In genomic region chr9:93574091-93574899, GRCh38 we compare ENCODE assay signal across 14 cellular contexts. TPM values are rescaled to one million over a fixed set of nuclear protein-coding genes. Genes with fewer than 3 reads are reported as not detected.
DNase-seq lines count a peak whose midpoint lies in the region; ATAC-seq and TF ChIP-seq lines count a peak whose summit lies in the region.
"Had no signal": no experiment of that assay in that cellular context is flagged by ENCODE, and none has a peak within 500 bp of the region (broad histone marks: within the 10 kb centered on the region; RNA-seq: fewer than 3 reads in every experiment).

No MANE protein-coding gene starts in this region.

- H3K4me1 ChIP-seq in A673 (ENCODE audit: insufficient read depth, low read length, poor library complexity, severe bottlenecking): peaks cover 19% of the 10 kb centered on the region
- peaks cover 33% of the 10 kb centered on the region for H3K4me1 ChIP-seq in CD4-positive, alpha-beta memory T cell (ENCODE audit: insufficient read depth, low read length)

- no peak for ATAC-seq in activated T-helper 17 cell treated with anti-CD3 and anti-CD28 coated beads, Interleukin-2, amount 50 U/mL, for 72 hours (replicated peaks)

- H3K4me3 ChIP-seq in A673 (ENCODE audit: low read depth, low read length, poor library complexity, severe bottlenecking): no peak overlapping the region
- H3K4me3 ChIP-seq in CD4-positive, alpha-beta memory T cell (ENCODE audit: low read length in 2 of 2): no peak overlapping the region

- POLR2A ChIA-PET in A673 (lab: Charles Lee; ENCODE audit: low non-redundant PET): no interaction called here
- POLR2A ChIA-PET in CD4-positive, alpha-beta memory T cell (lab: Charles Lee; ENCODE audit: partially characterized antibody): interaction anchor here (0.6 to 3.8 kb wide), 3 partner anchors 8 to 906 kb away, joined by 4 to 62 read pairs (median 7); partner anchors contain the start of gene FAM120AOS

- H3K36me3 Mint-ChIP-seq in CD4-positive, alpha-beta memory T cell: peaks cover 0 to 6% of the 10 kb centered on the region in 2 donors
- no peaks in the 10 kb centered on the region for H3K36me3 Mint-ChIP-seq in activated T-helper 17 cell treated with anti-CD3 and anti-CD28 coated beads, Interleukin-2, amount 50 U/mL, for 72 hours (ENCODE audit: low read depth)
- H3K36me3 Mint-ChIP-seq in nephron (ENCODE audit: low read depth): peaks cover 18% of the 10 kb centered on the region

- H3K9me3 ChIP-seq in A673 (ENCODE audit: low read depth, low read length, poor library complexity, severe bottlenecking): peaks cover 6% of the 10 kb centered on the region
- H3K9me3 ChIP-seq in CD4-positive, alpha-beta memory T cell (ENCODE audit: control insufficient read depth in 1 of 2, low read length in 2 of 2): no peaks in the 10 kb centered on the region

- no peaks in the 10 kb centered on the region for H3K27me3 ChIP-seq in A673 (replicated peaks; ENCODE audit: insufficient read depth, low read depth, low read length, poor library complexity)
- no peaks in the 10 kb centered on the region for H3K27me3 ChIP-seq in CD4-positive, alpha-beta memory T cell (ENCODE audit: insufficient read depth, low read length)

- in situ Hi-C loops in G401 (cut with HindIII; ENCODE audit: low sequenced_read_pairs): no loop called here

- no peaks in the 10 kb centered on the region for H3K36me3 ChIP-seq in A673 (ENCODE audit: insufficient read depth, low read length, poor library complexity, severe bottlenecking)
- no peaks in the 10 kb centered on the region for H3K36me3 ChIP-seq in CD4-positive, alpha-beta memory T cell (ENCODE audit: insufficient read depth, low read length)
- H3K36me3 ChIP-seq: WERI-Rb-1 had no signal

- peaks cover 20 to 54% (median 32%) of the 10 kb centered on the region in 4 donors for H3K4me1 Mint-ChIP-seq in CD4-positive, alpha-beta memory T cell
- H3K4me1 Mint-ChIP-seq in activated T-helper 17 cell treated with anti-CD3 and anti-CD28 coated beads, Interleukin-2, amount 50 U/mL, for 72 hours: peaks cover 4% of the 10 kb centered on the region
- peaks cover 25% of the 10 kb centered on the region for H3K4me1 Mint-ChIP-seq in nephron

- peak overlapping the region; percentile 20 to 92 (median 74) for H3K4me3 Mint-ChIP-seq in CD4-positive, alpha-beta memory T cell
- peak overlapping the region; percentile 80 for H3K4me3 Mint-ChIP-seq in activated T-helper 17 cell treated with anti-CD3 and anti-CD28 coated beads, Interleukin-2, amount 50 U/mL, for 72 hours
- peak overlapping the region; percentile 92 to 96 (median 94) for H3K4me3 Mint-ChIP-seq in nephron

- H3K27ac Mint-ChIP-seq in CD4-positive, alpha-beta memory T cell: peak overlapping the region in 4 of 7 donors; percentile 47 to 96 (median 78)
- peak overlapping the region; percentile 3 for H3K27ac Mint-ChIP-seq in activated T-helper 17 cell treated with anti-CD3 and anti-CD28 coated beads, Interleukin-2, amount 50 U/mL, for 72 hours
- peak overlapping the region; percentile 71 to 92 (median 90) for H3K27ac Mint-ChIP-seq in nephron

- H3K27me3 Mint-ChIP-seq in CD4-positive, alpha-beta memory T cell: no peaks in the 10 kb centered on the region
- H3K27me3 Mint-ChIP-seq in activated T-helper 17 cell treated with anti-CD3 and anti-CD28 coated beads, Interleukin-2, amount 50 U/mL, for 72 hours: no peaks in the 10 kb centered on the region
- no peaks in the 10 kb centered on the region for H3K27me3 Mint-ChIP-seq in nephron (ENCODE audit: low read depth)

- H3K9me3 Mint-ChIP-seq in CD4-positive, alpha-beta memory T cell: peaks cover 0 to 3% (median 0%) of the 10 kb centered on the region in 8 donors
- H3K9me3 Mint-ChIP-seq in activated T-helper 17 cell treated with anti-CD3 and anti-CD28 coated beads, Interleukin-2, amount 50 U/mL, for 72 hours: no peaks in the 10 kb centered on the region
- H3K9me3 Mint-ChIP-seq in nephron: peaks cover 18% of the 10 kb centered on the region

- intact Hi-C loops in A673 (cut with micrococcal nuclease; ENCODE audit: unreplicated experiment): no loop called here
- intact Hi-C loops in CD4-positive, alpha-beta memory T cell (cut with micrococcal nuclease): loop anchor here (5.0 kb wide), 1 partner anchor 1282 kb away; the partner anchor contains the start of gene IARS1

- TF ChIP-seq CTCF in A673 (conservative IDR thresholded peaks at IDR 0.05; ENCODE audit: low read depth, low read length): no peak
- no peak for TF ChIP-seq CTCF in nephron (IDR thresholded peaks at IDR 0.05; ENCODE audit: unreplicated experiment in 3 of 3)
- no peak for TF ChIP-seq CTCF in GM20000 (IDR thresholded peaks at IDR 0.05; ENCODE audit: extremely low read depth, missing control alignments)

- CTCF ChIA-PET in A673 (lab: Charles Lee): interaction anchor here (0.7 kb wide), 1 partner anchor 465 kb away, joined by 4 read pairs; no protein-coding TSS in a partner anchor
- CTCF ChIA-PET in CD4-positive, alpha-beta memory T cell (lab: Charles Lee; ENCODE audit: partially characterized antibody): interaction anchor here (1.0 to 1.1 kb wide), 2 partner anchors 8 to 12 kb away, joined by 3 read pairs; no protein-coding TSS in a partner anchor

- BruUV-seq in A673 (replicated peaks; lab: Mats Ljungman, UMichigan): TSS peak; percentile 35

- DNase-seq in A673 (ENCODE audit: low spot score) (peak; percentile 18), NOMO-1 treated with DMSO at 0.1 percent for 48 hours (lab: John Stamatoyannopoulos, UW; ENCODE audit: unreplicated experiment) (no peak), GM20000 (ENCODE audit: low spot score) (no peak), G401 (ENCODE audit: low spot score) (no peak), NCI-H1417 treated with DMSO at 0.1 percent for 48 hours (lab: John Stamatoyannopoulos, UW) (no peak)
- no peak for DNase-seq in CD4-positive, alpha-beta memory T cell
- DNase-seq: kidney glomerular epithelial cell; NCI-H1048; NCI-H446 treated with DMSO at 0.1 percent for 48 hours; RPMI8226; stimulated activated naive CD4-positive, alpha-beta T cell; WERI-Rb-1 had no signal

- no peak overlapping the region for H3K27ac ChIP-seq in A673 (ENCODE audit: low read depth, low read length, poor library complexity, severe bottlenecking)
- no peak overlapping the region for H3K27ac ChIP-seq in CD4-positive, alpha-beta memory T cell (ENCODE audit: low read depth, low read length)
- H3K27ac ChIP-seq: WERI-Rb-1 had no signal

RNA-seq across cellular contexts. Expression of gene PHF2, which starts 2.1 kb away (rescaled TPM):
- 32.7 and 34.5 TPM in 2 replicates for total RNA-seq in A673 (2021)
- total RNA-seq in CD4-positive, alpha-beta memory T cell: 10 to 100 TPM; 39.2 to 41.2 TPM
- polyA plus RNA-seq in CD4-positive, alpha-beta memory T cell: 1 to 10 TPM in 1 of 2 donors, under 1 TPM in 1; 0.48 to 2.8 TPM
- 10 to 100 TPM; 11.9 to 15.1 TPM for total RNA-seq in activated T-helper 17 cell treated with anti-CD3 and anti-CD28 coated beads, Interleukin-2, amount 50 U/mL, for 72 hours
- total RNA-seq in G401 (2014; rRNA removed; shearing (Covaris generic)): 6.3 and 8.1 TPM in 2 replicates

Comparison
In these comparisons a context has a peak if more than half of its experiments do, and no peak if none do; other contexts are left out.
1. H3K27ac Mint-ChIP-seq: peak in every context shown above with its lines; median percentile 90 in nephron; 78 in CD4-positive, alpha-beta memory T cell; 3 in activated T-helper 17 cell treated with anti-CD3 and anti-CD28 coated beads, Interleukin-2, amount 50 U/mL, for 72 hours.